Comparison of ENCODE assay signal across 1 cellular context in the genomic region with DNA sequence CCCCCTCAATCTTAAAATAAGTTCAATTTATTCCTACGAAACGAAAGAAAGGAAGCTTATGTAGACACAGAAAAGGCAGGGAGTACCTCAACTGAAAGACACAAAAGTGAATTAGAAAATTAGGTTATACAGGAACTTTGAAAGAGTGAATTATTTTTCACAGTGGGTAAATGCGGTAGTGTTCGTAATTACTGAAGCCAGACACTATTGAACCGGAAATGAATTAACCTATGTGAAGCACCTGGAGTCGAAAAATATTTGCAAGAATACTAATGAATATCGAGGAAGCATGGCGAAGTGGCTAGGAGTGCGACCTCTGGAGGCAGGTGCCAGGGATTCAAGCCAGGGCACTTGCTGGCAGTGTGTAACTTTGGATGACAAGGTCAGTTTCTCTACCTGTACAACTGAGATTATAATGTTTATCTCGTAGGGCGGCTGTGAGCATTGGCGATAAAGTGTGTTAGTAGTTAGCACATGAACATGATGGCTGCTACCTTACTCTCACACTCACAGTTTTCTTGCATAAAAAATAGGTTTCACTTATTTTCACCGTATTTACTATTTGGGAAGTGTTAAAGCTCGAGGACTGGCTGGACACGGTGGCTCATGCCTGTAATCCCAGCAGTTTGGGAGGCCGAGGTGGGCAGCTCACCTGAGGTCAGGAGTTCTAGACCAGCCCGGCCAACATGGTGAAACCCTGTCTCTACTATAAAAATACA.
TF ChIP-seq lines count a peak whose summit lies in the region.

No MANE protein-coding gene starts in this region.

TF ChIP-seq in GM12878, 131 proteins besides CTCF, POLR2A, EP300 and RAD21 (continues in another document):
- TF ChIP-seq BRCA1 (IDR thresholded peaks at IDR 0.05; ENCODE audit: low read depth, low read length) (no peak), CREB1 (IDR thresholded peaks at IDR 0.05; ENCODE audit: low read depth) (0 out of 2 replicates have a peak, but pooled peaks have one; percentile 23), CREM (IDR thresholded peaks at IDR 0.05; ENCODE audit: low read depth) (no peak), TCF12 (IDR thresholded peaks at IDR 0.05; ENCODE audit: low read depth, low read length) (0 out of 2 replicates have a peak, but pooled peaks have one; percentile 22), STAT1 (conservative IDR thresholded peaks at IDR 0.05) (no peak), BCL11A (IDR thresholded peaks at IDR 0.05; ENCODE audit: low read depth, low read length) (no peak), SIX5 (IDR thresholded peaks at IDR 0.05; ENCODE audit: low read depth, low read length, severe bottlenecking) (no peak), FOXK2 (IDR thresholded peaks at IDR 0.05) (no peak), HDAC2 (IDR thresholded peaks at IDR 0.05) (no peak), HDAC6 (IDR thresholded peaks at IDR 0.05; ENCODE audit: unreplicated experiment) (no peak), SIN3A (IDR thresholded peaks at IDR 0.05; ENCODE audit: low read depth, low read length) (no peak), NFXL1 (IDR thresholded peaks at IDR 0.05; ENCODE audit: borderline replicate concordance) (no peak), TCF7 (IDR thresholded peaks at IDR 0.05; ENCODE audit: borderline replicate concordance) (no peak), GATAD2B (conservative IDR thresholded peaks at IDR 0.05; ENCODE audit: low read depth) (no peak), RBBP5 (conservative IDR thresholded peaks at IDR 0.05) (no peak), CBFB (IDR thresholded peaks at IDR 0.05; ENCODE audit: low read depth) (no peak), TCF3 (IDR thresholded peaks at IDR 0.05; ENCODE audit: borderline replicate concordance, insufficient read depth, low read depth, low read length) (no peak), PML (IDR thresholded peaks at IDR 0.05; ENCODE audit: low read length) (peak; percentile 54; the same call in 1 of the 2 replicates), LARP7 (IDR thresholded peaks at IDR 0.05) (no peak), RFX5 (IDR thresholded peaks at IDR 0.05; ENCODE audit: low read depth, low read length) (no peak), RELA (IDR thresholded peaks at IDR 0.05; ENCODE audit: borderline replicate concordance, partially characterized antibody) (no peak), POLR2AphosphoS5 (IDR thresholded peaks at IDR 0.05; ENCODE audit: low read length) (no peak), NFYA (IDR thresholded peaks at IDR 0.05; ENCODE audit: borderline replicate concordance, low read depth, low read length) (no peak)
- TF ChIP-seq, protein P1, sequence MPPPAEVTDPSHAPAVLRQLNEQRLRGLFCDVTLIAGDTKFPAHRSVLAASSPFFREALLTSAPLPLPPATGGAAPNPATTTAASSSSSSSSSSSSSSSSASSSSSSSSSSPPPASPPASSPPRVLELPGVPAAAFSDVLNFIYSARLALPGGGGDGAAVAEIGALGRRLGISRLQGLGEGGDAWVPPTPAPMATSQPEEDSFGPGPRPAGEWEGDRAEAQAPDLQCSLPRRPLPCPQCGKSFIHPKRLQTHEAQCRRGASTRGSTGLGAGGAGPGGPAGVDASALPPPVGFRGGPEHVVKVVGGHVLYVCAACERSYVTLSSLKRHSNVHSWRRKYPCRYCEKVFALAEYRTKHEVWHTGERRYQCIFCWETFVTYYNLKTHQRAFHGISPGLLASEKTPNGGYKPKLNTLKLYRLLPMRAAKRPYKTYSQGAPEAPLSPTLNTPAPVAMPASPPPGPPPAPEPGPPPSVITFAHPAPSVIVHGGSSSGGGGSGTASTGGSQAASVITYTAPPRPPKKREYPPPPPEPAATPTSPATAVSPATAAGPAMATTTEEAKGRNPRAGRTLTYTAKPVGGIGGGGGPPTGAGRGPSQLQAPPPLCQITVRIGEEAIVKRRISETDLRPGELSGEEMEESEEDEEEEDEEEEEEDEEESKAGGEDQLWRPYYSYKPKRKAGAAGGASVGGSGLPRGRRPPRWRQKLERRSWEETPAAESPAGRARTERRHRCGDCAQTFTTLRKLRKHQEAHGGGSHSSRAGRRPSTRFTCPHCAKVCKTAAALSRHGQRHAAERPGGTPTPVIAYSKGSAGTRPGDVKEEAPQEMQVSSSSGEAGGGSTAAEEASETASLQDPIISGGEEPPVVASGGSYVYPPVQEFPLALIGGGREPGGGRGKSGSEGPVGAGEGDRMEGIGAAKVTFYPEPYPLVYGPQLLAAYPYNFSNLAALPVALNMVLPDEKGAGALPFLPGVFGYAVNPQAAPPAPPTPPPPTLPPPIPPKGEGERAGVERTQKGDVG (CRISPR knock-in tag; IDR thresholded peaks at IDR 0.05) = no peak
- TF ChIP-seq, protein P2, sequence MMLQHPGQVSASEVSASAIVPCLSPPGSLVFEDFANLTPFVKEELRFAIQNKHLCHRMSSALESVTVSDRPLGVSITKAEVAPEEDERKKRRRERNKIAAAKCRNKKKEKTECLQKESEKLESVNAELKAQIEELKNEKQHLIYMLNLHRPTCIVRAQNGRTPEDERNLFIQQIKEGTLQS (IDR thresholded peaks at IDR 0.05; ENCODE audit: borderline replicate concordance, extremely low read depth, low read depth, low read length) = no peak; the same call in 1 of the 2 replicates
- TF ChIP-seq, protein P3, sequence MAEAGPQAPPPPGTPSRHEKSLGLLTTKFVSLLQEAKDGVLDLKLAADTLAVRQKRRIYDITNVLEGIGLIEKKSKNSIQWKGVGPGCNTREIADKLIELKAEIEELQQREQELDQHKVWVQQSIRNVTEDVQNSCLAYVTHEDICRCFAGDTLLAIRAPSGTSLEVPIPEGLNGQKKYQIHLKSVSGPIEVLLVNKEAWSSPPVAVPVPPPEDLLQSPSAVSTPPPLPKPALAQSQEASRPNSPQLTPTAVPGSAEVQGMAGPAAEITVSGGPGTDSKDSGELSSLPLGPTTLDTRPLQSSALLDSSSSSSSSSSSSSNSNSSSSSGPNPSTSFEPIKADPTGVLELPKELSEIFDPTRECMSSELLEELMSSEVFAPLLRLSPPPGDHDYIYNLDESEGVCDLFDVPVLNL (IDR thresholded peaks at IDR 0.05; ENCODE audit: low read depth, low read length) = no peak
- TF ChIP-seq, protein P4, sequence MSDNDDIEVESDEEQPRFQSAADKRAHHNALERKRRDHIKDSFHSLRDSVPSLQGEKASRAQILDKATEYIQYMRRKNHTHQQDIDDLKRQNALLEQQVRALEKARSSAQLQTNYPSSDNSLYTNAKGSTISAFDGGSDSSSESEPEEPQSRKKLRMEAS (IDR thresholded peaks at IDR 0.05; ENCODE audit: low read depth, low read length) = no peak
- TF ChIP-seq, protein P5, sequence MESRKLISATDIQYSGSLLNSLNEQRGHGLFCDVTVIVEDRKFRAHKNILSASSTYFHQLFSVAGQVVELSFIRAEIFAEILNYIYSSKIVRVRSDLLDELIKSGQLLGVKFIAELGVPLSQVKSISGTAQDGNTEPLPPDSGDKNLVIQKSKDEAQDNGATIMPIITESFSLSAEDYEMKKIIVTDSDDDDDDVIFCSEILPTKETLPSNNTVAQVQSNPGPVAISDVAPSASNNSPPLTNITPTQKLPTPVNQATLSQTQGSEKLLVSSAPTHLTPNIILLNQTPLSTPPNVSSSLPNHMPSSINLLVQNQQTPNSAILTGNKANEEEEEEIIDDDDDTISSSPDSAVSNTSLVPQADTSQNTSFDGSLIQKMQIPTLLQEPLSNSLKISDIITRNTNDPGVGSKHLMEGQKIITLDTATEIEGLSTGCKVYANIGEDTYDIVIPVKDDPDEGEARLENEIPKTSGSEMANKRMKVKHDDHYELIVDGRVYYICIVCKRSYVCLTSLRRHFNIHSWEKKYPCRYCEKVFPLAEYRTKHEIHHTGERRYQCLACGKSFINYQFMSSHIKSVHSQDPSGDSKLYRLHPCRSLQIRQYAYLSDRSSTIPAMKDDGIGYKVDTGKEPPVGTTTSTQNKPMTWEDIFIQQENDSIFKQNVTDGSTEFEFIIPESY (IDR thresholded peaks at IDR 0.05) = no peak
- TF ChIP-seq, protein P6, sequence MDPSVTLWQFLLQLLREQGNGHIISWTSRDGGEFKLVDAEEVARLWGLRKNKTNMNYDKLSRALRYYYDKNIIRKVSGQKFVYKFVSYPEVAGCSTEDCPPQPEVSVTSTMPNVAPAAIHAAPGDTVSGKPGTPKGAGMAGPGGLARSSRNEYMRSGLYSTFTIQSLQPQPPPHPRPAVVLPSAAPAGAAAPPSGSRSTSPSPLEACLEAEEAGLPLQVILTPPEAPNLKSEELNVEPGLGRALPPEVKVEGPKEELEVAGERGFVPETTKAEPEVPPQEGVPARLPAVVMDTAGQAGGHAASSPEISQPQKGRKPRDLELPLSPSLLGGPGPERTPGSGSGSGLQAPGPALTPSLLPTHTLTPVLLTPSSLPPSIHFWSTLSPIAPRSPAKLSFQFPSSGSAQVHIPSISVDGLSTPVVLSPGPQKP (IDR thresholded peaks at IDR 0.05; ENCODE audit: low read depth, low read length) = no peak
- TF ChIP-seq, protein P7, sequence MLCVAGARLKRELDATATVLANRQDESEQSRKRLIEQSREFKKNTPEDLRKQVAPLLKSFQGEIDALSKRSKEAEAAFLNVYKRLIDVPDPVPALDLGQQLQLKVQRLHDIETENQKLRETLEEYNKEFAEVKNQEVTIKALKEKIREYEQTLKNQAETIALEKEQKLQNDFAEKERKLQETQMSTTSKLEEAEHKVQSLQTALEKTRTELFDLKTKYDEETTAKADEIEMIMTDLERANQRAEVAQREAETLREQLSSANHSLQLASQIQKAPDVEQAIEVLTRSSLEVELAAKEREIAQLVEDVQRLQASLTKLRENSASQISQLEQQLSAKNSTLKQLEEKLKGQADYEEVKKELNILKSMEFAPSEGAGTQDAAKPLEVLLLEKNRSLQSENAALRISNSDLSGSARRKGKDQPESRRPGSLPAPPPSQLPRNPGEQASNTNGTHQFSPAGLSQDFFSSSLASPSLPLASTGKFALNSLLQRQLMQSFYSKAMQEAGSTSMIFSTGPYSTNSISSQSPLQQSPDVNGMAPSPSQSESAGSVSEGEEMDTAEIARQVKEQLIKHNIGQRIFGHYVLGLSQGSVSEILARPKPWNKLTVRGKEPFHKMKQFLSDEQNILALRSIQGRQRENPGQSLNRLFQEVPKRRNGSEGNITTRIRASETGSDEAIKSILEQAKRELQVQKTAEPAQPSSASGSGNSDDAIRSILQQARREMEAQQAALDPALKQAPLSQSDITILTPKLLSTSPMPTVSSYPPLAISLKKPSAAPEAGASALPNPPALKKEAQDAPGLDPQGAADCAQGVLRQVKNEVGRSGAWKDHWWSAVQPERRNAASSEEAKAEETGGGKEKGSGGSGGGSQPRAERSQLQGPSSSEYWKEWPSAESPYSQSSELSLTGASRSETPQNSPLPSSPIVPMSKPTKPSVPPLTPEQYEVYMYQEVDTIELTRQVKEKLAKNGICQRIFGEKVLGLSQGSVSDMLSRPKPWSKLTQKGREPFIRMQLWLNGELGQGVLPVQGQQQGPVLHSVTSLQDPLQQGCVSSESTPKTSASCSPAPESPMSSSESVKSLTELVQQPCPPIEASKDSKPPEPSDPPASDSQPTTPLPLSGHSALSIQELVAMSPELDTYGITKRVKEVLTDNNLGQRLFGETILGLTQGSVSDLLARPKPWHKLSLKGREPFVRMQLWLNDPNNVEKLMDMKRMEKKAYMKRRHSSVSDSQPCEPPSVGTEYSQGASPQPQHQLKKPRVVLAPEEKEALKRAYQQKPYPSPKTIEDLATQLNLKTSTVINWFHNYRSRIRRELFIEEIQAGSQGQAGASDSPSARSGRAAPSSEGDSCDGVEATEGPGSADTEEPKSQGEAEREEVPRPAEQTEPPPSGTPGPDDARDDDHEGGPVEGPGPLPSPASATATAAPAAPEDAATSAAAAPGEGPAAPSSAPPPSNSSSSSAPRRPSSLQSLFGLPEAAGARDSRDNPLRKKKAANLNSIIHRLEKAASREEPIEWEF (IDR thresholded peaks at IDR 0.05; ENCODE audit: insufficient replicate concordance, low read depth, low read length) = no peak
- TF ChIP-seq, protein P8, sequence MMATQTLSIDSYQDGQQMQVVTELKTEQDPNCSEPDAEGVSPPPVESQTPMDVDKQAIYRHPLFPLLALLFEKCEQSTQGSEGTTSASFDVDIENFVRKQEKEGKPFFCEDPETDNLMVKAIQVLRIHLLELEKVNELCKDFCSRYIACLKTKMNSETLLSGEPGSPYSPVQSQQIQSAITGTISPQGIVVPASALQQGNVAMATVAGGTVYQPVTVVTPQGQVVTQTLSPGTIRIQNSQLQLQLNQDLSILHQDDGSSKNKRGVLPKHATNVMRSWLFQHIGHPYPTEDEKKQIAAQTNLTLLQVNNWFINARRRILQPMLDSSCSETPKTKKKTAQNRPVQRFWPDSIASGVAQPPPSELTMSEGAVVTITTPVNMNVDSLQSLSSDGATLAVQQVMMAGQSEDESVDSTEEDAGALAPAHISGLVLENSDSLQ (IDR thresholded peaks at IDR 0.05) = no peak
- TF ChIP-seq, protein P9, sequence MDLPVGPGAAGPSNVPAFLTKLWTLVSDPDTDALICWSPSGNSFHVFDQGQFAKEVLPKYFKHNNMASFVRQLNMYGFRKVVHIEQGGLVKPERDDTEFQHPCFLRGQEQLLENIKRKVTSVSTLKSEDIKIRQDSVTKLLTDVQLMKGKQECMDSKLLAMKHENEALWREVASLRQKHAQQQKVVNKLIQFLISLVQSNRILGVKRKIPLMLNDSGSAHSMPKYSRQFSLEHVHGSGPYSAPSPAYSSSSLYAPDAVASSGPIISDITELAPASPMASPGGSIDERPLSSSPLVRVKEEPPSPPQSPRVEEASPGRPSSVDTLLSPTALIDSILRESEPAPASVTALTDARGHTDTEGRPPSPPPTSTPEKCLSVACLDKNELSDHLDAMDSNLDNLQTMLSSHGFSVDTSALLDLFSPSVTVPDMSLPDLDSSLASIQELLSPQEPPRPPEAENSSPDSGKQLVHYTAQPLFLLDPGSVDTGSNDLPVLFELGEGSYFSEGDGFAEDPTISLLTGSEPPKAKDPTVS (IDR thresholded peaks at IDR 0.05; ENCODE audit: low read depth, low read length) = no peak
- TF ChIP-seq, protein P10, sequence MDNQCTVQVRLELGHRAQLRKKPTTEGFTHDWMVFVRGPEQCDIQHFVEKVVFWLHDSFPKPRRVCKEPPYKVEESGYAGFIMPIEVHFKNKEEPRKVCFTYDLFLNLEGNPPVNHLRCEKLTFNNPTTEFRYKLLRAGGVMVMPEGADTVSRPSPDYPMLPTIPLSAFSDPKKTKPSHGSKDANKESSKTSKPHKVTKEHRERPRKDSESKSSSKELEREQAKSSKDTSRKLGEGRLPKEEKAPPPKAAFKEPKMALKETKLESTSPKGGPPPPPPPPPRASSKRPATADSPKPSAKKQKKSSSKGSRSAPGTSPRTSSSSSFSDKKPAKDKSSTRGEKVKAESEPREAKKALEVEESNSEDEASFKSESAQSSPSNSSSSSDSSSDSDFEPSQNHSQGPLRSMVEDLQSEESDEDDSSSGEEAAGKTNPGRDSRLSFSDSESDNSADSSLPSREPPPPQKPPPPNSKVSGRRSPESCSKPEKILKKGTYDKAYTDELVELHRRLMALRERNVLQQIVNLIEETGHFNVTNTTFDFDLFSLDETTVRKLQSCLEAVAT (IDR thresholded peaks at IDR 0.05) = no peak
